ENCODE assay signal across 1 cellular context in genomic region chr2:70887550-70888229, GRCh38.
A peak's percentile ranks its signal among the peaks of the same experiment; 100 is the strongest.
TF ChIP-seq lines count a peak whose summit lies in the region.

No MANE protein-coding gene starts in this region.

TF ChIP-seq in H1, 55 proteins besides CTCF, POLR2A, EP300 and RAD21 (continued from another document):
- TF ChIP-seq ASH2L (IDR thresholded peaks at IDR 0.05; ENCODE audit: low read length) (peak; percentile 43), TBP (IDR thresholded peaks at IDR 0.05; ENCODE audit: low read depth, low read length) (no peak), CBX5 (IDR thresholded peaks at IDR 0.05; ENCODE audit: low read depth, low read length) (no peak), CHD1 (IDR thresholded peaks at IDR 0.05; ENCODE audit: low read depth, low read length) (no peak), BACH1 (IDR thresholded peaks at IDR 0.05; ENCODE audit: low read length) (0 out of 2 replicates have a peak, but pooled peaks have one; percentile 36), TEAD4 (IDR thresholded peaks at IDR 0.05; ENCODE audit: low read depth, low read length) (no peak), RNF2 (IDR thresholded peaks at IDR 0.05; ENCODE audit: borderline replicate concordance, low read depth, low read length, missing control alignments, poor library complexity, severe bottlenecking) (peak; percentile 58), HDAC2 (IDR thresholded peaks at IDR 0.05; ENCODE audit: borderline replicate concordance in 1 of 2, low read depth in 2 of 2, low read length in 2 of 2) (peak in 1 of 2 experiments; percentile 20; a peak in 1 of 4 replicates), GTF2F1 (IDR thresholded peaks at IDR 0.05; ENCODE audit: borderline replicate concordance, low read depth, low read length) (no peak), CTBP2 (IDR thresholded peaks at IDR 0.05; ENCODE audit: borderline replicate concordance, insufficient read depth, insufficient read length, low read length) (peak; percentile 76), SP4 (IDR thresholded peaks at IDR 0.05; ENCODE audit: low read length) (no peak), KDM4A (IDR thresholded peaks at IDR 0.05; ENCODE audit: low read depth, low read length, severe bottlenecking) (peak; percentile 83), CEBPB (IDR thresholded peaks at IDR 0.05; ENCODE audit: low read depth, low read length) (no peak), BCL11A (IDR thresholded peaks at IDR 0.05; ENCODE audit: low read depth in 2 of 2, low read length in 2 of 2) (no peak), FOSL1 (IDR thresholded peaks at IDR 0.05; ENCODE audit: insufficient read depth, low read depth, low read length) (no peak), SP2 (IDR thresholded peaks at IDR 0.05; ENCODE audit: low read length) (no peak), KDM5A (IDR thresholded peaks at IDR 0.05; ENCODE audit: low read length) (no peak), E2F6 (IDR thresholded peaks at IDR 0.05) (peak; percentile 75), GABPA (IDR thresholded peaks at IDR 0.05; ENCODE audit: borderline replicate concordance, insufficient read depth, low read length) (peak; percentile 58; the same call in 1 of the 2 replicates), CHD2 (IDR thresholded peaks at IDR 0.05; ENCODE audit: low read length) (no peak)
